Comparison of ENCODE assay signal across 15 cellular contexts in genomic region chr4:127783971-127784519, GRCh38. TPM values are rescaled to one million over a fixed set of nuclear protein-coding genes. Genes with fewer than 3 reads are reported as not detected.
DNase-seq lines count a peak whose midpoint lies in the region; ATAC-seq, FAIRE-seq and TF ChIP-seq lines count a peak whose summit lies in the region.
"Had no signal": no experiment of that assay in that cellular context is flagged by ENCODE, and none has a peak within 500 bp of the region (broad histone marks: within the 10 kb centered on the region; RNA-seq: fewer than 3 reads in every experiment).

No MANE protein-coding gene starts in this region.

- FAIRE-seq in HepG2 (lab: Jason Lieb, UNC): no peak
- FAIRE-seq: H1 had no signal

- peaks cover 53% of the 10 kb centered on the region for H3K79me2 ChIP-seq in HepG2 (ENCODE audit: insufficient read depth, low read length)

- peaks cover 56% of the 10 kb centered on the region for H3K27me3 Mint-ChIP-seq in activated T-helper 2 cell treated with anti-CD3 and anti-CD28 coated beads, Interferon-gamma antibody, Interleukin-2, Interleukin-4, amounts not matched to agents 10 μg/mL and 5 μg/mL and 100 μg/mL, durations not matched to agents 14 hours and 24 hours and 36 hours (ENCODE audit: low read depth)
- peaks cover 47% of the 10 kb centered on the region for H3K27me3 Mint-ChIP-seq in activated CD8-positive, alpha-beta T cell treated with anti-CD3 and anti-CD28 coated beads, Interleukin-2, amount 10 ng/mL, durations not matched to agents 7 days and 5 days (ENCODE audit: low read depth)

- H3K9me3 Mint-ChIP-seq in activated T-helper 2 cell treated with anti-CD3 and anti-CD28 coated beads, Interferon-gamma antibody, Interleukin-2, Interleukin-4, amounts not matched to agents 10 μg/mL and 5 μg/mL and 100 μg/mL, durations not matched to agents 14 hours and 24 hours and 36 hours: no peaks in the 10 kb centered on the region
- no peaks in the 10 kb centered on the region for H3K9me3 Mint-ChIP-seq in activated CD8-positive, alpha-beta T cell treated with anti-CD3 and anti-CD28 coated beads, Interleukin-2, amount 10 ng/mL, durations not matched to agents 7 days and 5 days (ENCODE audit: insufficient read depth)

- WGBS in HepG2 (ENCODE audit: low lambda C conversion rate): 4% methylated on average over 8 of the region's 8 CpGs
- WGBS in right lobe of liver (ENCODE audit: insufficient coverage, low coverage, low lambda C conversion rate, missing lambda C conversion rate): 69% methylated on average over 8 of the region's 8 CpGs
- 28 to 30% methylated on average over 8 of the region's 8 CpGs for WGBS in body of pancreas, 2 donors

- peak overlapping the region; percentile 90 for H3K4me2 ChIP-seq in HepG2 (ENCODE audit: low read depth, low read length)

- peaks cover 14% of the 10 kb centered on the region for H3K4me1 ChIP-seq in HepG2 (ENCODE audit: insufficient read depth, low read length)
- H3K4me1 ChIP-seq in right lobe of liver: peaks cover 0 to 7% (median 0%) of the 10 kb centered on the region in 4 donors
- H3K4me1 ChIP-seq in body of pancreas: peaks cover 15% of the 10 kb centered on the region
- H3K4me1 ChIP-seq in muscle layer of colon (ENCODE audit: insufficient read depth, low read length): peaks cover 18% of the 10 kb centered on the region

- no peak overlapping the region for H3K27ac Mint-ChIP-seq in activated T-helper 2 cell treated with anti-CD3 and anti-CD28 coated beads, Interferon-gamma antibody, Interleukin-2, Interleukin-4, amounts not matched to agents 10 μg/mL and 5 μg/mL and 100 μg/mL, durations not matched to agents 14 hours and 24 hours and 36 hours
- no peak overlapping the region for H3K27ac Mint-ChIP-seq in activated CD8-positive, alpha-beta T cell treated with anti-CD3 and anti-CD28 coated beads, Interleukin-2, amount 10 ng/mL, durations not matched to agents 7 days and 5 days

- intact Hi-C loops in HepG2 (cut with micrococcal nuclease; ENCODE audit: unreplicated experiment): loop anchor here (10.0 kb wide), 2 partner anchors 101 to 181 kb away; partner anchors contain the start of genes ABHD18, MFSD8 and PLK4
- intact Hi-C loops in right lobe of liver (cut with DNase I): no loop called here
- intact Hi-C loops in body of pancreas (cut with DNase I): no loop called here
- intact Hi-C loops in activated T-helper 2 cell treated with anti-CD3 and anti-CD28 coated beads, Interferon-gamma antibody, Interleukin-2, Interleukin-4, amounts not matched to agents 10 μg/mL and 5 μg/mL and 100 μg/mL, durations not matched to agents 14 hours and 24 hours and 36 hours (cut with micrococcal nuclease): loop anchor here (2.0 to 10.0 kb wide), 4 partner anchors 149 to 1308 kb away; partner anchors contain the start of genes ABHD18, INTU, MFSD8 and PGRMC2

- H3K27ac ChIP-seq in HepG2 (ENCODE audit: extremely low read length, insufficient read depth, low read length) (peak overlapping the region; percentile 69), right lobe of liver (peak overlapping the region in 1 of 3 donors; percentile 90), body of pancreas (peak overlapping the region; percentile 43 to 92 (median 86)), muscle layer of colon (ENCODE audit: low read depth, low read length) (peak overlapping the region; percentile 36)

- H3K9ac ChIP-seq in HepG2 (ENCODE audit: insufficient read depth, low read depth, low read length): peak overlapping the region; percentile 78
- peak overlapping the region; percentile 92 for H3K9ac ChIP-seq in muscle layer of colon (ENCODE audit: low read length)

- no peak for TF ChIP-seq POLR2A in HepG2 (IDR thresholded peaks at IDR 0.05; ENCODE audit: insufficient read depth in 1 of 2, low read depth in 2 of 2, low read length in 2 of 2)
- no peak for TF ChIP-seq POLR2A in right lobe of liver (IDR thresholded peaks at IDR 0.05)
- no peak for TF ChIP-seq POLR2A in body of pancreas (IDR thresholded peaks at IDR 0.05)

- BruUV-seq in HepG2 (replicated peaks; lab: Mats Ljungman, UMichigan): no TSS peak

- POLR2A ChIA-PET in HepG2 (lab: Yijun Ruan, JAX): no interaction called here
- POLR2A ChIA-PET in activated CD8-positive, alpha-beta T cell treated with anti-CD3 and anti-CD28 coated beads, Interleukin-2, amount 10 ng/mL, durations not matched to agents 7 days and 5 days (lab: Charles Lee): interaction anchor here (0.9 kb wide), 1 partner anchor 97 kb away, joined by 3 read pairs; no protein-coding TSS in a partner anchor

- TF ChIP-seq CTCF in HepG2 (CRISPR knock-in tag; IDR thresholded peaks at IDR 0.05): no peak
- no peak for TF ChIP-seq CTCF in right lobe of liver (IDR thresholded peaks at IDR 0.05)
- no peak for TF ChIP-seq CTCF in body of pancreas (IDR thresholded peaks at IDR 0.05)

- H3K4me1 Mint-ChIP-seq in activated T-helper 2 cell treated with anti-CD3 and anti-CD28 coated beads, Interferon-gamma antibody, Interleukin-2, Interleukin-4, amounts not matched to agents 10 μg/mL and 5 μg/mL and 100 μg/mL, durations not matched to agents 14 hours and 24 hours and 36 hours (ENCODE audit: low read depth): peaks cover 22% of the 10 kb centered on the region
- peaks cover 19% of the 10 kb centered on the region for H3K4me1 Mint-ChIP-seq in activated CD8-positive, alpha-beta T cell treated with anti-CD3 and anti-CD28 coated beads, Interleukin-2, amount 10 ng/mL, durations not matched to agents 7 days and 5 days (ENCODE audit: low read depth)

- CTCF ChIA-PET in HepG2 (lab: Yijun Ruan, JAX; ENCODE audit: low intra/inter-chr PET ratio, low total read pairs): no interaction called here
- CTCF ChIA-PET in activated CD8-positive, alpha-beta T cell treated with anti-CD3 and anti-CD28 coated beads, Interleukin-2, amount 10 ng/mL, durations not matched to agents 7 days and 5 days (lab: Charles Lee): no interaction called here

- in situ Hi-C loops in HepG2 (cut with HindIII; ENCODE audit: extremely low pct_ligation_motif_present, low pct_unique_long_range_greater_than_20kb): no loop called here

- H3K9me3 ChIP-seq in HepG2 (ENCODE audit: low read length) (no peaks in the 10 kb centered on the region), right lobe of liver (no peaks in the 10 kb centered on the region), body of pancreas (no peaks in the 10 kb centered on the region), muscle layer of colon (ENCODE audit: low read length) (no peaks in the 10 kb centered on the region)
- H3K9me3 ChIP-seq: lower lobe of right lung had no signal

- H3K4me3 ChIP-seq in HepG2 (replicated peaks in 1 of 3; ENCODE audit: insufficient read depth in 1 of 3, low read depth in 2 of 3, low read length in 3 of 3) (peak overlapping the region; percentile 69 to 88 (median 82)), right lobe of liver (no peak overlapping the region), body of pancreas (peak overlapping the region in 1 of 2 donors; percentile 9), muscle layer of colon (ENCODE audit: low read depth in 1 of 2, low read length in 2 of 2) (peak overlapping the region in 1 of 2 donors; percentile 99)

- H3K4me3 Mint-ChIP-seq in activated T-helper 2 cell treated with anti-CD3 and anti-CD28 coated beads, Interferon-gamma antibody, Interleukin-2, Interleukin-4, amounts not matched to agents 10 μg/mL and 5 μg/mL and 100 μg/mL, durations not matched to agents 14 hours and 24 hours and 36 hours (ENCODE audit: low read depth): no peak overlapping the region
- H3K4me3 Mint-ChIP-seq in activated CD8-positive, alpha-beta T cell treated with anti-CD3 and anti-CD28 coated beads, Interleukin-2, amount 10 ng/mL, durations not matched to agents 7 days and 5 days: no peak overlapping the region

- H3K36me3 ChIP-seq in HepG2 (replicated peaks in 1 of 2; ENCODE audit: control insufficient read depth in 1 of 2, insufficient read depth in 2 of 2, low read length in 2 of 2): no peaks in the 10 kb centered on the region
- H3K36me3 ChIP-seq in right lobe of liver: no peaks in the 10 kb centered on the region
- no peaks in the 10 kb centered on the region for H3K36me3 ChIP-seq in body of pancreas (replicated peaks in 1 of 2; ENCODE audit: insufficient read depth in 1 of 2, low read depth in 2 of 2)
- no peaks in the 10 kb centered on the region for H3K36me3 ChIP-seq in muscle layer of colon (ENCODE audit: insufficient read depth, low read length)
- H3K36me3 ChIP-seq: lower lobe of right lung had no signal

- H4K20me1 ChIP-seq in HepG2 (ENCODE audit: insufficient read depth, low read length): no peaks in the 10 kb centered on the region

- no peak for TF ChIP-seq RAD21 in HepG2 (CRISPR knock-in tag; IDR thresholded peaks at IDR 0.05)

- peak overlapping the region; percentile 93 for H2AFZ ChIP-seq in HepG2 (ENCODE audit: low read length)

- peak; percentile 9 for DNase-seq in HepG2 (ENCODE audit: low spot score)
- DNase-seq in right lobe of liver: no peak
- no peak for DNase-seq in body of pancreas
- DNase-seq in activated gamma-delta T cell treated with Interleukin-2 at 50 U/mL for 16 hours: no peak
- DNase-seq in SKM-1 (lab: John Stamatoyannopoulos, UW; ENCODE audit: unreplicated experiment): no peak
- no peak for DNase-seq in activated T-helper 2 cell treated with anti-CD3 and anti-CD28 coated beads, Interferon-gamma antibody, Interleukin-2, Interleukin-4, amounts not matched to agents 10 μg/mL and 5 μg/mL and 100 μg/mL, durations not matched to agents 14 hours and 24 hours and 36 hours (ENCODE audit: low spot score)
- no peak for DNase-seq in activated CD8-positive, alpha-beta T cell treated with anti-CD3 and anti-CD28 coated beads, Interleukin-2, amount 10 ng/mL, durations not matched to agents 7 days and 5 days
- DNase-seq: activated gamma-delta T cell; lower lobe of right lung; stimulated activated CD4-positive, alpha-beta T cell treated with anti-CD3 and anti-CD28 coated beads, Interleukin-4, amount 100 ng/mL, for 1 hour; T1000 had no signal

- H3K27me3 ChIP-seq in HepG2 (ENCODE audit: control insufficient read depth in 1 of 2, insufficient read depth in 2 of 2, low read length in 2 of 2) (no peaks in the 10 kb centered on the region; a peak in 1 of 5 replicates), right lobe of liver (no peaks in the 10 kb centered on the region), body of pancreas (no peaks in the 10 kb centered on the region), muscle layer of colon (ENCODE audit: control insufficient read depth in 1 of 2, insufficient read depth in 2 of 2, low read length in 2 of 2) (no peaks in the 10 kb centered on the region)

- ATAC-seq in HepG2 (no peak), right lobe of liver (no peak), body of pancreas (no peak)
- ATAC-seq in activated CD8-positive, alpha-beta T cell treated with anti-CD3 and anti-CD28 coated beads, Interleukin-2, amount 10 ng/mL, durations not matched to agents 7 days and 5 days: no peak

- TF ChIP-seq EP300 in HepG2 (IDR thresholded peaks at IDR 0.05; ENCODE audit: low read depth in 2 of 2, low read length in 2 of 2) (no peak), HepG2 (CRISPR knock-in tag; IDR thresholded peaks at IDR 0.05; ENCODE audit: borderline replicate concordance) (no peak)

- peaks cover 9% of the 10 kb centered on the region for H3K36me3 Mint-ChIP-seq in activated T-helper 2 cell treated with anti-CD3 and anti-CD28 coated beads, Interferon-gamma antibody, Interleukin-2, Interleukin-4, amounts not matched to agents 10 μg/mL and 5 μg/mL and 100 μg/mL, durations not matched to agents 14 hours and 24 hours and 36 hours (ENCODE audit: low read depth)
- H3K36me3 Mint-ChIP-seq in activated CD8-positive, alpha-beta T cell treated with anti-CD3 and anti-CD28 coated beads, Interleukin-2, amount 10 ng/mL, durations not matched to agents 7 days and 5 days (ENCODE audit: low read depth): peaks cover 5% of the 10 kb centered on the region

RNA-seq across cellular contexts. Expression of gene HSPA4L, which starts 1.9 kb away (rescaled TPM):
- total RNA-seq in HepG2 (2016; rRNA removed; fragmentation: Illumina TruSeq; extraction: Trizol) (31.5 and 61.8 TPM in 2 replicates), right lobe of liver (10 to 100 TPM in 4 of 6 experiments, 1 to 10 TPM in 2; 1.8 to 14.9 (median 13.0) TPM), body of pancreas (1 to 10 TPM; 3.6 to 9.6 TPM)
- total RNA-seq in HepG2 (2016; cell fraction: cytosol; rRNA removed; fragmentation: Illumina TruSeq; extraction: Trizol; ENCODE audit: low read depth): 3.1 and 3.3 TPM in 2 replicates
- 32.3 and 61.1 TPM in 2 replicates for total RNA-seq in HepG2 (2016; cell fraction: insoluble cytoplasmic fraction; rRNA removed; fragmentation: Illumina TruSeq; extraction: Trizol)
- 4.9 and 5.9 TPM in 2 replicates for total RNA-seq in HepG2 (2016; cell fraction: membrane; rRNA removed; fragmentation: Illumina TruSeq; extraction: Trizol)
- 22.8 and 25.9 TPM in 2 replicates for total RNA-seq in HepG2 (2016; cell fraction: nucleus; rRNA removed; fragmentation: Illumina TruSeq; extraction: Trizol)
- polyA plus RNA-seq in HepG2 (2011; rRNA removed): 2.7 and 3.7 TPM in 2 replicates
- polyA plus RNA-seq in HepG2 (2011; cell fraction: cytosol; rRNA removed): 1.6 and 1.7 TPM in 2 replicates
- polyA plus RNA-seq in HepG2 (2011; cell fraction: nucleus; rRNA removed): 2.0 TPM in 2 replicates
- polyA plus RNA-seq in HepG2 (2012): 6.5 and 7.1 TPM in 2 replicates
- 0.41 and 0.43 TPM in 2 replicates for polyA plus RNA-seq in HepG2 (2016; cell fraction: cytosol; fragmentation: Illumina TruSeq; extraction: Trizol; ENCODE audit: low read depth)
- 28.3 TPM in 2 replicates for polyA plus RNA-seq in HepG2 (2016; cell fraction: insoluble cytoplasmic fraction; fragmentation: Illumina TruSeq; extraction: Trizol; ENCODE audit: low read depth)
- 1.1 and 1.3 TPM in 2 replicates for polyA plus RNA-seq in HepG2 (2016; cell fraction: membrane; fragmentation: Illumina TruSeq; extraction: Trizol; ENCODE audit: low read depth)
- 14.1 and 14.9 TPM in 2 replicates for polyA plus RNA-seq in HepG2 (2016; cell fraction: nucleus; fragmentation: Illumina TruSeq; extraction: Trizol; ENCODE audit: insufficient read depth, low read depth)
- 14.3 and 32.5 TPM in 2 replicates for polyA minus RNA-seq in HepG2 (2011; rRNA and poly(A)+ RNA removed; ENCODE audit: low replicate concordance)
- polyA minus RNA-seq in HepG2 (2011; cell fraction: cytosol; rRNA and poly(A)+ RNA removed): 5.0 and 8.7 TPM in 2 replicates
- polyA minus RNA-seq in HepG2 (2011; cell fraction: nucleus; rRNA and poly(A)+ RNA removed): 12.1 and 12.4 TPM in 2 replicates
- 5.0 and 5.2 TPM in 2 replicates for total RNA-seq in activated T-helper 2 cell treated with anti-CD3 and anti-CD28 coated beads, Interferon-gamma antibody, Interleukin-2, Interleukin-4, amounts not matched to agents 10 μg/mL and 5 μg/mL and 100 μg/mL, durations not matched to agents 14 hours and 24 hours and 36 hours
- under 1 TPM; 0.16 to 0.26 TPM for total RNA-seq in activated CD8-positive, alpha-beta T cell treated with anti-CD3 and anti-CD28 coated beads, Interleukin-2, amount 10 ng/mL, durations not matched to agents 7 days and 5 days

RNA-seq across cellular contexts. Expression of gene SLC25A31, which starts 53.8 kb away (rescaled TPM):
- total RNA-seq in HepG2 (2016; rRNA removed; fragmentation: Illumina TruSeq; extraction: Trizol) (0.04 TPM in 1 of 2 replicates, not detected in the other), right lobe of liver (not detected), body of pancreas (not detected)
- total RNA-seq in HepG2 (2016; cell fraction: cytosol; rRNA removed; fragmentation: Illumina TruSeq; extraction: Trizol; ENCODE audit: low read depth): not detected in 2 replicates
- not detected in 2 replicates for total RNA-seq in HepG2 (2016; cell fraction: insoluble cytoplasmic fraction; rRNA removed; fragmentation: Illumina TruSeq; extraction: Trizol)
- not detected in 2 replicates for total RNA-seq in HepG2 (2016; cell fraction: membrane; rRNA removed; fragmentation: Illumina TruSeq; extraction: Trizol)
- total RNA-seq in HepG2 (2016; cell fraction: nucleus; rRNA removed; fragmentation: Illumina TruSeq; extraction: Trizol): not detected in 2 replicates
- polyA plus RNA-seq in HepG2 (2011; rRNA removed): not detected in 2 replicates
- not detected in 2 replicates for polyA plus RNA-seq in HepG2 (2011; cell fraction: cytosol; rRNA removed)
- polyA plus RNA-seq in HepG2 (2011; cell fraction: nucleus; rRNA removed): not detected in 2 replicates
- not detected in 2 replicates for polyA plus RNA-seq in HepG2 (2012)
- polyA plus RNA-seq in HepG2 (2016; cell fraction: cytosol; fragmentation: Illumina TruSeq; extraction: Trizol; ENCODE audit: low read depth): not detected in 2 replicates
- polyA plus RNA-seq in HepG2 (2016; cell fraction: insoluble cytoplasmic fraction; fragmentation: Illumina TruSeq; extraction: Trizol; ENCODE audit: low read depth): not detected in 2 replicates
- not detected in 2 replicates for polyA plus RNA-seq in HepG2 (2016; cell fraction: membrane; fragmentation: Illumina TruSeq; extraction: Trizol; ENCODE audit: low read depth)
- polyA plus RNA-seq in HepG2 (2016; cell fraction: nucleus; fragmentation: Illumina TruSeq; extraction: Trizol; ENCODE audit: insufficient read depth, low read depth): not detected in 2 replicates
- polyA minus RNA-seq in HepG2 (2011; rRNA and poly(A)+ RNA removed; ENCODE audit: low replicate concordance): not detected in 2 replicates
- not detected in 2 replicates for polyA minus RNA-seq in HepG2 (2011; cell fraction: cytosol; rRNA and poly(A)+ RNA removed)
- not detected in 2 replicates for polyA minus RNA-seq in HepG2 (2011; cell fraction: nucleus; rRNA and poly(A)+ RNA removed)
- not detected in 2 replicates for total RNA-seq in activated T-helper 2 cell treated with anti-CD3 and anti-CD28 coated beads, Interferon-gamma antibody, Interleukin-2, Interleukin-4, amounts not matched to agents 10 μg/mL and 5 μg/mL and 100 μg/mL, durations not matched to agents 14 hours and 24 hours and 36 hours
- not detected for total RNA-seq in activated CD8-positive, alpha-beta T cell treated with anti-CD3 and anti-CD28 coated beads, Interleukin-2, amount 10 ng/mL, durations not matched to agents 7 days and 5 days
- total RNA-seq: H1, lower lobe of right lung, NCI-H460 had no signal
- polyA plus RNA-seq: esophagus, H1 had no signal

Comparison
In these comparisons a context has a peak if more than half of its experiments do, and no peak if none do; other contexts are left out.
1. H3K4me3 ChIP-seq: peak in HepG2 (3 of 3); none in right lobe of liver (0 of 3).
2. intact Hi-C loops: an anchor here in HepG2 (10.0 kb wide) and activated T-helper 2 cell treated with anti-CD3 and anti-CD28 coated beads, Interferon-gamma antibody, Interleukin-2, Interleukin-4, amounts not matched to agents 10 μg/mL and 5 μg/mL and 100 μg/mL, durations not matched to agents 14 hours and 24 hours and 36 hours (2.0 to 10.0 kb wide); none called in right lobe of liver and body of pancreas.